In the genomic region with DNA sequence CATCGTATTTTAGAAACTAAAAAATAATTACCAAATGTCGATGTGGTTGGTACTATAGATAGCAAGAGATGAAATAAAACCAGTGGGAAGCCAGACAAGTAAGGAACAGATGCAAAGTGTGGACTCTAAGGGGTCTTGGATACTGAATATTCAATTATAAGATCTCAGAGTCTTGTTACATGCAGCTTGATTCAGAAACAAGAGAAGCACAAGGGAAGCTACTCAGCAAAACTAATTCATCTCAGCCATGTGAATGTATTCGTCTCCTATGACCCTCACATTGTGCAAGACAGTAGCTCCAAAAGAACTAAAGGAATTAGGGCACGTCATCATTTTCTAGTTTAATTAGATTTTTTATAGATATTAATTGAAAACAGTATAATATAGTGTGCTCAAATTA, we compare ENCODE assay signal across 15 cellular contexts.
"Had no signal": no experiment of that assay in that cellular context is flagged by ENCODE, and none has a peak within 500 bp of the region (broad histone marks: within the 10 kb centered on the region; RNA-seq: fewer than 3 reads in every experiment).

No MANE protein-coding gene starts in this region.

- H3K27ac Mint-ChIP-seq: effector memory CD8-positive, alpha-beta T cell; natural killer cell; stimulated activated naive B cell treated with anti-CD40 and anti-IgM and Interleukin-4, amounts not matched to agents 10 μg/mL and 1 μg/mL and 100 μg/mL, for 72 hours; stimulated activated naive CD8-positive, alpha-beta T cell treated with anti-CD3 and anti-CD28 coated beads, Interleukin-15, amount 100 ng/mL, for 72 hours; type B pancreatic cell had no signal

- H3K9me3 Mint-ChIP-seq: stimulated activated naive B cell treated with anti-CD40 and anti-IgM and Interleukin-4, amounts not matched to agents 10 μg/mL and 1 μg/mL and 100 μg/mL, for 72 hours; stimulated activated naive CD8-positive, alpha-beta T cell treated with anti-CD3 and anti-CD28 coated beads, Interleukin-15, amount 100 ng/mL, for 72 hours; type B pancreatic cell had no signal

- H3K27me3 Mint-ChIP-seq: effector memory CD8-positive, alpha-beta T cell; stimulated activated naive B cell treated with anti-CD40 and anti-IgM and Interleukin-4, amounts not matched to agents 10 μg/mL and 1 μg/mL and 100 μg/mL, for 72 hours; stimulated activated naive CD8-positive, alpha-beta T cell treated with anti-CD3 and anti-CD28 coated beads, Interleukin-15, amount 100 ng/mL, for 72 hours; type B pancreatic cell had no signal

- H3K4me3 Mint-ChIP-seq: effector memory CD8-positive, alpha-beta T cell; natural killer cell; stimulated activated naive B cell treated with anti-CD40 and anti-IgM and Interleukin-4, amounts not matched to agents 10 μg/mL and 1 μg/mL and 100 μg/mL, for 72 hours; stimulated activated naive CD8-positive, alpha-beta T cell treated with anti-CD3 and anti-CD28 coated beads, Interleukin-15, amount 100 ng/mL, for 72 hours; type B pancreatic cell had no signal

- H3K27ac ChIP-seq: heart left ventricle, pancreas, prostate gland, thyroid gland had no signal

- DNase-seq: central memory CD4-positive, alpha-beta T cell; cortex of kidney; effector memory CD8-positive, alpha-beta T cell; heart left ventricle; mammary epithelial cell; natural killer cell; occipital lobe; pancreas; stimulated activated CD4-positive, alpha-beta T cell treated with anti-CD3 and anti-CD28 coated beads, Interleukin-2, amount 100 ng/mL, for 24 hours; stimulated activated CD4-positive, alpha-beta T cell treated with anti-CD3 and anti-CD28 coated beads, Interleukin-4, amount 100 ng/mL, for 4 hours; stimulated activated naive B cell treated with anti-CD40 and anti-IgM and Interleukin-4, amounts not matched to agents 10 μg/mL and 1 μg/mL and 100 μg/mL, for 72 hours; stimulated activated naive CD8-positive, alpha-beta T cell treated with anti-CD3 and anti-CD28 coated beads, Interleukin-15, amount 100 ng/mL, for 72 hours; thyroid gland had no signal

- H3K36me3 Mint-ChIP-seq: natural killer cell; stimulated activated naive B cell treated with anti-CD40 and anti-IgM and Interleukin-4, amounts not matched to agents 10 μg/mL and 1 μg/mL and 100 μg/mL, for 72 hours; type B pancreatic cell had no signal

- H3K27me3 ChIP-seq: heart left ventricle, pancreas, thyroid gland had no signal

- H3K4me3 ChIP-seq: heart left ventricle, pancreas, prostate gland, thyroid gland had no signal

- H3K4me1 Mint-ChIP-seq: natural killer cell; stimulated activated naive B cell treated with anti-CD40 and anti-IgM and Interleukin-4, amounts not matched to agents 10 μg/mL and 1 μg/mL and 100 μg/mL, for 72 hours; stimulated activated naive CD8-positive, alpha-beta T cell treated with anti-CD3 and anti-CD28 coated beads, Interleukin-15, amount 100 ng/mL, for 72 hours had no signal
